1 cellular context compared by ENCODE assay signal in the genomic region with DNA sequence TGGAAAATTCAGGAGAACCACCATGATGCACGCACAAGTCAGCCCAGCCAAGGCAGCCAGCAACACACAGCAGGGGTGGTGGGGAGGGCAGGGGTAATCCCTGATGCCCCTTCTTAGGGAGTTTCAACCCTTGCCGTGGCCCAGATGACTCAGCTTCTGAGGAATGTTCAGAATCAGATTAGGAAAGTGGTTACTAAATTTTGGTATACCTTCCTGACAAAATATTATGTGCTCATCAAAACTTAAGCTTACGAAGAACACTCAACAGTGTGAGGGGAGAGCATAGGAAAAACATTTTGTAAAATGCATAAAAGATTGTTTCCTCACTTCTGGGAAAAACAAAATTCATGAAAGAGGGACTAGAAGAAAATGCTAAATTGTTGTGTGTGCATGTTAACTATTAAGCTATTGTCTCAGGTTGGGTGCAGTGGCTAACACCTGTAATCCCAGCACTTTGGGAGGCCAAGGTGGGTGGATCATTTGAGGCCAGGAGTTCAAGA.
A peak's percentile ranks its signal among the peaks of the same experiment; 100 is the strongest.
TF ChIP-seq lines count a peak whose summit lies in the region.

No MANE protein-coding gene starts in this region.

TF ChIP-seq in H1, 55 proteins besides CTCF, POLR2A, EP300 and RAD21:
- TF ChIP-seq SIX5 (IDR thresholded peaks at IDR 0.05; ENCODE audit: low read depth, low read length) (no peak), JUND (IDR thresholded peaks at IDR 0.05; ENCODE audit: low read length) (peak; percentile 67; the same call in 1 of the 2 replicates), PHF8 (conservative IDR thresholded peaks at IDR 0.05; ENCODE audit: low read depth, low read length) (no peak), SP4 (IDR thresholded peaks at IDR 0.05; ENCODE audit: low read length) (no peak)
- TF ChIP-seq, protein P1, sequence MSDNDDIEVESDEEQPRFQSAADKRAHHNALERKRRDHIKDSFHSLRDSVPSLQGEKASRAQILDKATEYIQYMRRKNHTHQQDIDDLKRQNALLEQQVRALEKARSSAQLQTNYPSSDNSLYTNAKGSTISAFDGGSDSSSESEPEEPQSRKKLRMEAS (IDR thresholded peaks at IDR 0.05) = no peak
- TF ChIP-seq, protein P2, sequence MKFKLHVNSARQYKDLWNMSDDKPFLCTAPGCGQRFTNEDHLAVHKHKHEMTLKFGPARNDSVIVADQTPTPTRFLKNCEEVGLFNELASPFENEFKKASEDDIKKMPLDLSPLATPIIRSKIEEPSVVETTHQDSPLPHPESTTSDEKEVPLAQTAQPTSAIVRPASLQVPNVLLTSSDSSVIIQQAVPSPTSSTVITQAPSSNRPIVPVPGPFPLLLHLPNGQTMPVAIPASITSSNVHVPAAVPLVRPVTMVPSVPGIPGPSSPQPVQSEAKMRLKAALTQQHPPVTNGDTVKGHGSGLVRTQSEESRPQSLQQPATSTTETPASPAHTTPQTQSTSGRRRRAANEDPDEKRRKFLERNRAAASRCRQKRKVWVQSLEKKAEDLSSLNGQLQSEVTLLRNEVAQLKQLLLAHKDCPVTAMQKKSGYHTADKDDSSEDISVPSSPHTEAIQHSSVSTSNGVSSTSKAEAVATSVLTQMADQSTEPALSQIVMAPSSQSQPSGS (IDR thresholded peaks at IDR 0.05; ENCODE audit: low read length) = no peak
